Comparison of ENCODE assay signal across 27 cellular contexts in the genomic region with DNA sequence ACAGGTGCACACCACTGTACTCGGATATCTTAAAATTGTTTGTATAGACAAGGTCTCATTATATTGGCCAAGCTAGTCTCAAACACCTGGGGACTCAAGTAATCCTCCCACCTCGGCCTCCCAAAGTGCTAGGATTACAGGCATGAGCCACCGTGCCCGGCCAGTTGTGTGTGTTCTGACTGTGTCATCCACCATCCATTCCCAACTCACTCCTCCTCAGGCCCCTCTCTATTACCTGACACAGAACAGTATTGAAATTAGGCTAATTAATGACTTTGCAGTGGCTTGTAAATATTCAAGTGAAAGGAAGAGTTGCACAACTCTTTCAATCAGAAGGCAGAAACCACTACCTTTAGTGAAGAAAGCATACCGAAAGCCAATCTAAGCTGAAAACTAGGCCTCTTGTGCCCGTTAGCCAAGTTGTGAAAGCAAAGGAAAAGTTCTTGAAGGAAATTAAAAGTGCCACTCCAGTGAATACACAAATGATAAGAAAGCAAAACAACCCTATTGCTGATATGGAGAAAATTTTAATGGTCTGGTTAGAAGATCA. TPM values are rescaled to one million over a fixed set of nuclear protein-coding genes. Genes with fewer than 3 reads are reported as not detected.
A peak's percentile ranks its signal among the peaks of the same experiment; 100 is the strongest.
DNase-seq lines count a peak whose midpoint lies in the region; ATAC-seq, FAIRE-seq and TF ChIP-seq lines count a peak whose summit lies in the region.
"Had no signal": no experiment of that assay in that cellular context is flagged by ENCODE, and none has a peak within 500 bp of the region (broad histone marks: within the 10 kb centered on the region; RNA-seq: fewer than 3 reads in every experiment).

No MANE protein-coding gene starts in this region.

- H3K27ac ChIP-seq in HepG2 (ENCODE audit: extremely low read length, insufficient read depth, low read length) = no peak overlapping the region
- H3K27ac ChIP-seq in right lobe of liver = no peak overlapping the region
- H3K27ac ChIP-seq in lower lobe of right lung = no peak overlapping the region
- H3K27ac ChIP-seq: BLaER1, breast epithelium, pancreas, RWPE1, WERI-Rb-1 had no signal

- no peak overlapping the region for H2AFZ ChIP-seq in HepG2 (ENCODE audit: low read length)

- intact Hi-C loops in HepG2 (cut with micrococcal nuclease; ENCODE audit: unreplicated experiment) (no loop called here), right lobe of liver (cut with DNase I) (no loop called here), lower lobe of right lung (cut with DNase I) (no loop called here)

- in situ Hi-C loops in HepG2 (cut with HindIII; ENCODE audit: extremely low pct_ligation_motif_present, low pct_unique_long_range_greater_than_20kb) = no loop called here

- H3K27me3 ChIP-seq in HepG2 (ENCODE audit: control insufficient read depth in 1 of 2, insufficient read depth in 2 of 2, low read length in 2 of 2) = no peaks in the 10 kb centered on the region
- no peaks in the 10 kb centered on the region for H3K27me3 ChIP-seq in right lobe of liver
- no peaks in the 10 kb centered on the region for H3K27me3 ChIP-seq in lower lobe of right lung (ENCODE audit: low read depth)
- H3K27me3 ChIP-seq: BLaER1, breast epithelium, pancreas had no signal

- H3K79me2 ChIP-seq in HepG2 (ENCODE audit: insufficient read depth, low read length) = no peaks in the 10 kb centered on the region

- H3K4me1 Mint-ChIP-seq in T-helper 17 cell = peaks cover 17% of the 10 kb centered on the region

- TF ChIP-seq POLR2A in HepG2 (IDR thresholded peaks at IDR 0.05; ENCODE audit: insufficient read depth in 1 of 2, low read depth in 2 of 2, low read length in 2 of 2) (no peak), right lobe of liver (IDR thresholded peaks at IDR 0.05) (no peak)

- CTCF ChIA-PET in HepG2 (lab: Yijun Ruan, JAX; ENCODE audit: low intra/inter-chr PET ratio, low total read pairs) = no interaction called here

- no peaks in the 10 kb centered on the region for H4K20me1 ChIP-seq in HepG2 (ENCODE audit: insufficient read depth, low read length)
- H4K20me1 ChIP-seq: BLaER1 had no signal

- no peak overlapping the region for H3K4me2 ChIP-seq in HepG2 (ENCODE audit: low read depth, low read length)
- H3K4me2 ChIP-seq: BLaER1, smooth muscle cell had no signal

- H3K27ac Mint-ChIP-seq in T-helper 17 cell = peak overlapping the region; percentile 56

- no peaks in the 10 kb centered on the region for H3K4me1 ChIP-seq in HepG2 (ENCODE audit: insufficient read depth, low read length)
- no peaks in the 10 kb centered on the region for H3K4me1 ChIP-seq in right lobe of liver
- peaks cover 21% of the 10 kb centered on the region for H3K4me1 ChIP-seq in lower lobe of right lung
- H3K4me1 ChIP-seq: BLaER1, breast epithelium, pancreas had no signal

- no peaks in the 10 kb centered on the region for H3K27me3 Mint-ChIP-seq in T-helper 17 cell

- no peak overlapping the region for H3K9ac ChIP-seq in HepG2 (ENCODE audit: insufficient read depth, low read depth, low read length)
- H3K9ac ChIP-seq: BLaER1 had no signal

- H3K9me3 ChIP-seq in HepG2 (ENCODE audit: low read length) (no peaks in the 10 kb centered on the region), right lobe of liver (no peaks in the 10 kb centered on the region), T-helper 17 cell (ENCODE audit: control insufficient read depth, low read length, poor library complexity, severe bottlenecking) (no peaks in the 10 kb centered on the region), lower lobe of right lung (no peaks in the 10 kb centered on the region)
- H3K9me3 ChIP-seq: BLaER1, breast epithelium, pancreas had no signal

- POLR2A ChIA-PET in HepG2 (lab: Yijun Ruan, JAX) = interaction anchor here (0.6 kb wide), 1 partner anchor 68 kb away, joined by 3 read pairs; no protein-coding TSS in a partner anchor

- H3K4me3 Mint-ChIP-seq in T-helper 17 cell = no peak overlapping the region
- H3K4me3 Mint-ChIP-seq: neural crest cell had no signal

- TF ChIP-seq CTCF in HepG2 (CRISPR knock-in tag; IDR thresholded peaks at IDR 0.05) (no peak), right lobe of liver (IDR thresholded peaks at IDR 0.05) (no peak), lower lobe of right lung (IDR thresholded peaks at IDR 0.05) (no peak)

- TF ChIP-seq RAD21 in HepG2 (CRISPR knock-in tag; IDR thresholded peaks at IDR 0.05) = no peak

- TF ChIP-seq EP300 in HepG2 (IDR thresholded peaks at IDR 0.05; ENCODE audit: low read depth in 2 of 2, low read length in 2 of 2) (no peak), HepG2 (CRISPR knock-in tag; IDR thresholded peaks at IDR 0.05; ENCODE audit: borderline replicate concordance) (no peak)

- no peak for DNase-seq in HepG2 (ENCODE audit: low spot score)
- DNase-seq in right lobe of liver = no peak
- no peak for DNase-seq in T-helper 17 cell
- DNase-seq in lower lobe of right lung = no peak
- DNase-seq: activated CD8-positive, alpha-beta memory T cell treated with anti-CD3 and anti-CD28 coated beads for 24 hours; activated naive CD4-positive, alpha-beta T cell; amygdala; Calu3; Karpas-422; kidney; NCI-H146; NCI-H446 treated with DMSO at 0.1 percent for 48 hours; NCI-H82; pancreas; stimulated activated CD4-positive, alpha-beta T cell treated with anti-CD3 and anti-CD28 coated beads, Interleukin-1b, Interleukin-23, amount 100 ng/mL, for 48 hours; stimulated activated CD8-positive, alpha-beta memory T cell treated with anti-CD3 and anti-CD28 coated beads, Interleukin-4, amount 100 ng/mL, for 48 hours; trophoblast cell; WERI-Rb-1 had no signal

- ATAC-seq in HepG2 = no peak
- ATAC-seq in right lobe of liver = no peak
- no peak for ATAC-seq in T-helper 17 cell
- peak; percentile 65 to 80 for ATAC-seq in lower lobe of right lung
- no peak for ATAC-seq in GM19463 (IDR thresholded peaks at IDR 0.05; ENCODE audit: unreplicated experiment)
- ATAC-seq in GM21367 (IDR thresholded peaks at IDR 0.05; ENCODE audit: unreplicated experiment) = no peak
- ATAC-seq in SK-N-SH treated with all-trans-retinoic acid at 6 μM for 48 hours = no peak
- ATAC-seq: pancreas had no signal

- no TSS peak for BruUV-seq in HepG2 (replicated peaks; lab: Mats Ljungman, UMichigan)

- no peak for FAIRE-seq in HepG2 (lab: Jason Lieb, UNC)
- FAIRE-seq: GM18507, kidney, pancreas had no signal

- H3K4me3 ChIP-seq in HepG2 (replicated peaks in 1 of 3; ENCODE audit: insufficient read depth in 1 of 3, low read depth in 2 of 3, low read length in 3 of 3) = no peak overlapping the region
- H3K4me3 ChIP-seq in right lobe of liver = no peak overlapping the region
- no peak overlapping the region for H3K4me3 ChIP-seq in lower lobe of right lung
- H3K4me3 ChIP-seq: BLaER1, breast epithelium, pancreas, smooth muscle cell had no signal

- H3K36me3 ChIP-seq in HepG2 (replicated peaks in 1 of 2; ENCODE audit: control insufficient read depth in 1 of 2, insufficient read depth in 2 of 2, low read length in 2 of 2) (peaks cover 10 to 34% of the 10 kb centered on the region in 2 experiments), right lobe of liver (peaks cover 0 to 38% (median 2%) of the 10 kb centered on the region in 4 donors), lower lobe of right lung (peaks cover 65% of the 10 kb centered on the region)
- H3K36me3 ChIP-seq: breast epithelium had no signal

- WGBS in HepG2 (ENCODE audit: low lambda C conversion rate) = 96% methylated on average over 6 of the region's 6 CpGs
- WGBS in right lobe of liver (ENCODE audit: insufficient coverage, low coverage, low lambda C conversion rate, missing lambda C conversion rate) = 92% methylated on average over 6 of the region's 6 CpGs

- H3K36me3 Mint-ChIP-seq in T-helper 17 cell (ENCODE audit: low read depth) = peaks cover 5% of the 10 kb centered on the region

TF ChIP-seq in HepG2, 621 proteins besides CTCF, POLR2A, EP300 and RAD21 (continues in another document):
- 0 out of 2 replicates have a peak, but pooled peaks have one; percentile 35 for TF ChIP-seq CEBPB (IDR thresholded peaks at IDR 0.05; ENCODE audit: borderline replicate concordance, low read depth, low read length)

TF ChIP-seq in SK-N-SH treated with all-trans-retinoic acid at 6 μM for 48 hours, 23 proteins besides CTCF, POLR2A, EP300 and RAD21 (continues in another document):
- TF ChIP-seq ZFP3 (CRISPR knock-in tag; IDR thresholded peaks at IDR 0.05) (no peak), CSDC2 (CRISPR knock-in tag; IDR thresholded peaks at IDR 0.05) (no peak)

RNA-seq across cellular contexts. Expression of a gene that starts 28.7 kb away (rescaled TPM):
- total RNA-seq in HepG2 (2016; rRNA removed; fragmentation: Illumina TruSeq; extraction: Trizol) = 37.0 and 44.6 TPM in 2 replicates
- 28.9 and 32.9 TPM in 2 replicates for total RNA-seq in HepG2 (2016; cell fraction: cytosol; rRNA removed; fragmentation: Illumina TruSeq; extraction: Trizol; ENCODE audit: low read depth)
- total RNA-seq in HepG2 (2016; cell fraction: insoluble cytoplasmic fraction; rRNA removed; fragmentation: Illumina TruSeq; extraction: Trizol) = 36.9 and 46.8 TPM in 2 replicates
- total RNA-seq in HepG2 (2016; cell fraction: membrane; rRNA removed; fragmentation: Illumina TruSeq; extraction: Trizol) = 18.1 and 20.9 TPM in 2 replicates
- total RNA-seq in HepG2 (2016; cell fraction: nucleus; rRNA removed; fragmentation: Illumina TruSeq; extraction: Trizol) = 39.4 and 39.8 TPM in 2 replicates
- 12.5 and 15.8 TPM in 2 replicates for polyA plus RNA-seq in HepG2 (2011; rRNA removed)
- polyA plus RNA-seq in HepG2 (2011; cell fraction: cytosol; rRNA removed) = 7.1 and 11.8 TPM in 2 replicates
- polyA plus RNA-seq in HepG2 (2011; cell fraction: nucleus; rRNA removed) = 10.2 and 10.3 TPM in 2 replicates
- polyA plus RNA-seq in HepG2 (2012) = 26.1 and 37.7 TPM in 2 replicates
- polyA plus RNA-seq in HepG2 (2016; cell fraction: cytosol; fragmentation: Illumina TruSeq; extraction: Trizol; ENCODE audit: low read depth) = 3.3 and 3.6 TPM in 2 replicates
- polyA plus RNA-seq in HepG2 (2016; cell fraction: insoluble cytoplasmic fraction; fragmentation: Illumina TruSeq; extraction: Trizol; ENCODE audit: low read depth) = 30.4 and 34.8 TPM in 2 replicates
- polyA plus RNA-seq in HepG2 (2016; cell fraction: membrane; fragmentation: Illumina TruSeq; extraction: Trizol; ENCODE audit: low read depth) = 8.4 and 9.0 TPM in 2 replicates
- 35.8 and 42.7 TPM in 2 replicates for polyA plus RNA-seq in HepG2 (2016; cell fraction: nucleus; fragmentation: Illumina TruSeq; extraction: Trizol; ENCODE audit: insufficient read depth, low read depth)
- 13.3 and 27.5 TPM in 2 replicates for polyA minus RNA-seq in HepG2 (2011; rRNA and poly(A)+ RNA removed; ENCODE audit: low replicate concordance)
- polyA minus RNA-seq in HepG2 (2011; cell fraction: cytosol; rRNA and poly(A)+ RNA removed) = 14.8 and 16.9 TPM in 2 replicates
- polyA minus RNA-seq in HepG2 (2011; cell fraction: nucleus; rRNA and poly(A)+ RNA removed) = 56.3 and 63.3 TPM in 2 replicates
- 10 to 100 TPM; 20.0 to 33.7 (median 27.1) TPM for total RNA-seq in right lobe of liver
- total RNA-seq in T-helper 17 cell = 10 to 100 TPM; 42.8 to 51.1 TPM
- total RNA-seq in lower lobe of right lung = 50.9 TPM

Comparison
In these comparisons a context has a peak if more than half of its experiments do, and no peak if none do; other contexts are left out.
1. ATAC-seq: peak in lower lobe of right lung (2 of 2); none in HepG2 (single experiment), right lobe of liver (0 of 4), T-helper 17 cell (single experiment), GM19463 (single experiment), GM21367 (single experiment) and SK-N-SH treated with all-trans-retinoic acid at 6 μM for 48 hours (single experiment).